In genomic region chr1:228163776-228164534, GRCh38 we compare ENCODE assay signal across 9 cellular contexts. TPM values are rescaled to one million over a fixed set of nuclear protein-coding genes. Genes with fewer than 3 reads are reported as not detected.
DNase-seq lines count a peak whose midpoint lies in the region; ATAC-seq and TF ChIP-seq lines count a peak whose summit lies in the region.
"Had no signal": no experiment of that assay in that cellular context is flagged by ENCODE, and none has a peak within 500 bp of the region (broad histone marks: within the 10 kb centered on the region; RNA-seq: fewer than 3 reads in every experiment).

No MANE protein-coding gene starts in this region.

- DNase-seq in GM06990 (ENCODE audit: extremely low read depth, insufficient read length) (peak; percentile 9), right atrium auricular region (ENCODE audit: low spot score) (no peak), gastrocnemius medialis (no peak), HEK293T (ENCODE audit: extremely low spot score) (no peak), prostate gland (ENCODE audit: low spot score) (no peak)
- DNase-seq in activated CD8-positive, alpha-beta T cell treated with anti-CD3 and anti-CD28 coated beads for 36 hours = no peak
- DNase-seq: DMS79 treated with DMSO at 0.1 percent for 48 hours had no signal

- H3K27ac ChIP-seq in right atrium auricular region = peak overlapping the region; percentile 95 to 100
- H3K27ac ChIP-seq in gastrocnemius medialis = peak overlapping the region; percentile 54 to 100 (median 98)
- H3K27ac ChIP-seq in prostate gland = peak overlapping the region in 1 of 2 donors; percentile 31

- in situ Hi-C loops in gastrocnemius medialis (cut with MboI; ENCODE audit: low sequenced_read_pairs in 4 of 4) = no loop called here

- no peaks in the 10 kb centered on the region for H3K27me3 Mint-ChIP-seq in activated CD8-positive, alpha-beta T cell treated with anti-CD3 and anti-CD28 coated beads for 36 hours

- H3K36me3 ChIP-seq in GM06990 (ENCODE audit: control insufficient read depth, insufficient read depth, low read length) (no peaks in the 10 kb centered on the region; the same call in 1 of the 2 replicates), right atrium auricular region (no peaks in the 10 kb centered on the region), gastrocnemius medialis (no peaks in the 10 kb centered on the region), prostate gland (no peaks in the 10 kb centered on the region)

- peak overlapping the region; percentile 79 for H3K4me3 Mint-ChIP-seq in activated CD8-positive, alpha-beta T cell treated with anti-CD3 and anti-CD28 coated beads for 36 hours

- H3K9me3 Mint-ChIP-seq in activated CD8-positive, alpha-beta T cell treated with anti-CD3 and anti-CD28 coated beads for 36 hours = no peaks in the 10 kb centered on the region

- TF ChIP-seq CTCF in GM06990 (IDR thresholded peaks at IDR 0.05; ENCODE audit: insufficient read depth, low read length, poor library complexity, severe bottlenecking) (no peak), right atrium auricular region (IDR thresholded peaks at IDR 0.05) (no peak), gastrocnemius medialis (IDR thresholded peaks at IDR 0.05 in 4 of 5, conservative IDR thresholded peaks at IDR 0.05 in 1 of 5) (no peak), prostate gland (IDR thresholded peaks at IDR 0.05) (no peak)
- no peak for TF ChIP-seq CTCF in activated CD8-positive, alpha-beta T cell treated with anti-CD3 and anti-CD28 coated beads for 36 hours (IDR thresholded peaks at IDR 0.05)

- H3K4me1 ChIP-seq in right atrium auricular region (peaks cover 3 to 49% of the 10 kb centered on the region in 2 donors), gastrocnemius medialis (peaks cover 31 to 39% of the 10 kb centered on the region in 2 donors), prostate gland (replicated peaks) (peaks cover 5% of the 10 kb centered on the region)

- no peak for ATAC-seq in activated CD8-positive, alpha-beta T cell treated with anti-CD3 and anti-CD28 coated beads for 36 hours
- ATAC-seq in gastrocnemius medialis (no peak), HG03159 (IDR thresholded peaks at IDR 0.05; ENCODE audit: unreplicated experiment) (no peak), GM18868 (IDR thresholded peaks at IDR 0.05; ENCODE audit: unreplicated experiment) (no peak)

- peaks cover 5% of the 10 kb centered on the region for H3K36me3 Mint-ChIP-seq in activated CD8-positive, alpha-beta T cell treated with anti-CD3 and anti-CD28 coated beads for 36 hours (ENCODE audit: low read depth)

- intact Hi-C loops in activated CD8-positive, alpha-beta T cell treated with anti-CD3 and anti-CD28 coated beads for 36 hours (cut with micrococcal nuclease) = no loop called here
- intact Hi-C loops in gastrocnemius medialis (cut with DNase I; ENCODE audit: low total_unique reads) = no loop called here
- intact Hi-C loops in prostate gland (cut with DNase I) = loop anchor here (10.0 kb wide), 1 partner anchor 321 kb away; the partner anchor contains the start of gene RNF187

- H3K9me3 ChIP-seq in right atrium auricular region (no peaks in the 10 kb centered on the region), gastrocnemius medialis (no peaks in the 10 kb centered on the region), prostate gland (no peaks in the 10 kb centered on the region)

- H3K27me3 ChIP-seq in GM06990 (replicated peaks; ENCODE audit: control insufficient read depth, insufficient read depth, low read length) = no peaks in the 10 kb centered on the region
- no peaks in the 10 kb centered on the region for H3K27me3 ChIP-seq in right atrium auricular region
- H3K27me3 ChIP-seq in gastrocnemius medialis = peaks cover 0 to 6% (median 3%) of the 10 kb centered on the region in 3 donors
- no peaks in the 10 kb centered on the region for H3K27me3 ChIP-seq in prostate gland (replicated peaks; ENCODE audit: insufficient read depth)

- POLR2A ChIA-PET in activated CD8-positive, alpha-beta T cell treated with anti-CD3 and anti-CD28 coated beads for 36 hours (lab: Charles Lee) = interaction anchor here (1.3 to 6.6 kb wide), 2 partner anchors 9 to 23 kb away, joined by 3 to 59 read pairs; partner anchors contain the start of gene GUK1
- POLR2A ChIA-PET in HEK293T (lab: Yijun Ruan, JAX) = interaction anchor here (1.0 to 4.3 kb wide), 8 partner anchors 10 to 294 kb away, joined by 3 to 55 read pairs (median 8); partner anchors contain the start of genes ARF1, GJC2 and GUK1

- CTCF ChIA-PET in activated CD8-positive, alpha-beta T cell treated with anti-CD3 and anti-CD28 coated beads for 36 hours (lab: Charles Lee) = interaction anchor here (1.3 to 6.2 kb wide), 4 partner anchors 10 to 621 kb away, joined by 3 to 47 read pairs (median 28); partner anchors contain the start of gene GUK1
- CTCF ChIA-PET in HEK293T (lab: Yijun Ruan, JAX) = interaction anchor here (0.5 to 1.3 kb wide), 2 partner anchors 33 to 1580 kb away, joined by 3 to 4 read pairs; no protein-coding TSS in a partner anchor

- H3K4me1 Mint-ChIP-seq in activated CD8-positive, alpha-beta T cell treated with anti-CD3 and anti-CD28 coated beads for 36 hours (ENCODE audit: low read depth) = peaks cover 35% of the 10 kb centered on the region

- TF ChIP-seq POLR2A in gastrocnemius medialis (IDR thresholded peaks at IDR 0.05) (no peak), prostate gland (IDR thresholded peaks at IDR 0.05) (no peak)

- peak overlapping the region; percentile 93 for H3K27ac Mint-ChIP-seq in activated CD8-positive, alpha-beta T cell treated with anti-CD3 and anti-CD28 coated beads for 36 hours

- 91% methylated on average over 11 of the region's 11 CpGs for WGBS in prostate gland

- no peak overlapping the region for H3K4me3 ChIP-seq in GM06990 (replicated peaks; ENCODE audit: low read depth, low read length)
- no peak overlapping the region for H3K4me3 ChIP-seq in right atrium auricular region
- no peak overlapping the region for H3K4me3 ChIP-seq in gastrocnemius medialis
- no peak overlapping the region for H3K4me3 ChIP-seq in prostate gland

TF ChIP-seq in HEK293T, 16 proteins besides CTCF, POLR2A, EP300 and RAD21:
- no peak for TF ChIP-seq FOXK2 (IDR thresholded peaks at IDR 0.05)
- TF ChIP-seq CTBP1 (IDR thresholded peaks at IDR 0.05; ENCODE audit: borderline replicate concordance) = no peak
- TF ChIP-seq L3MBTL2 (conservative IDR thresholded peaks at IDR 0.05) = no peak

RNA-seq across cellular contexts. Expression of gene IBA57, which starts 1.6 kb away (rescaled TPM):
- 10 to 100 TPM in 1 of 2 experiments, 1 to 10 TPM in 1; 9.7 to 10.8 TPM for total RNA-seq in activated CD8-positive, alpha-beta T cell treated with anti-CD3 and anti-CD28 coated beads for 36 hours
- total RNA-seq in right atrium auricular region = 1 to 10 TPM; 6.7 to 7.1 TPM
- total RNA-seq in gastrocnemius medialis = 10 to 100 TPM in 3 of 4 donors, 1 to 10 TPM in 1; 4.9 to 15.7 (median 12.3) TPM
- total RNA-seq in prostate gland = 10 to 100 TPM in 1 of 2 donors, 1 to 10 TPM in 1; 5.6 to 17.4 TPM

RNA-seq across cellular contexts. Expression of gene GJC2, which starts 14.2 kb away (rescaled TPM):
- total RNA-seq in activated CD8-positive, alpha-beta T cell treated with anti-CD3 and anti-CD28 coated beads for 36 hours = 1 to 10 TPM; 3.4 to 3.5 TPM
- 1 to 10 TPM in 1 of 2 donors, under 1 TPM in 1; 0.93 to 2.3 TPM for total RNA-seq in right atrium auricular region
- total RNA-seq in gastrocnemius medialis = under 1 TPM in 2 of 4 donors, not detected in 2; 0.26 to 0.64 TPM
- 1 to 10 TPM; 1.9 to 4.1 TPM for total RNA-seq in prostate gland

RNA-seq across cellular contexts. Expression of gene GUK1, which starts 23.9 kb away (rescaled TPM):
- 100 to 1,000 TPM; 375 to 376 TPM for total RNA-seq in activated CD8-positive, alpha-beta T cell treated with anti-CD3 and anti-CD28 coated beads for 36 hours
- total RNA-seq in right atrium auricular region (100 to 1,000 TPM; 179 to 277 TPM), gastrocnemius medialis (100 to 1,000 TPM; 161 to 230 (median 183) TPM), prostate gland (100 to 1,000 TPM; 250 to 458 TPM)

RNA-seq across cellular contexts. Expression of gene OBSCN, which starts 43.9 kb away (rescaled TPM):
- 10 to 100 TPM; 21.6 to 23.7 TPM for total RNA-seq in activated CD8-positive, alpha-beta T cell treated with anti-CD3 and anti-CD28 coated beads for 36 hours
- total RNA-seq in right atrium auricular region (100 to 1,000 TPM; 159 to 317 TPM), gastrocnemius medialis (1,000 to 10,000 TPM in 2 of 4 donors, 100 to 1,000 TPM in 2; 798 to 1,571 (median 1,162) TPM), prostate gland (10 to 100 TPM; 34.3 to 45.2 TPM)

RNA-seq across cellular contexts. Expression of gene MRPL55, which starts 54.9 kb away (rescaled TPM):
- 10 to 100 TPM; 67.8 to 68.3 TPM for total RNA-seq in activated CD8-positive, alpha-beta T cell treated with anti-CD3 and anti-CD28 coated beads for 36 hours
- total RNA-seq in right atrium auricular region (10 to 100 TPM; 76.6 to 81.2 TPM), gastrocnemius medialis (100 to 1,000 TPM in 1 of 4 donors, 10 to 100 TPM in 3; 64.7 to 123 (median 74.2) TPM), prostate gland (100 to 1,000 TPM; 120 to 136 TPM)
